Comparison of ENCODE assay signal across 2 cellular contexts in genomic region chr4:155774033-155774432, GRCh38.
TF ChIP-seq lines count a peak whose summit lies in the region.

No MANE protein-coding gene starts in this region.

TF ChIP-seq in IMR-90, 13 proteins besides CTCF, POLR2A, EP300 and RAD21:
- TF ChIP-seq NFE2L2 (IDR thresholded peaks at IDR 0.05; ENCODE audit: low read depth, low read length) (no peak), FOS (IDR thresholded peaks at IDR 0.05; ENCODE audit: low read depth, low read length) (no peak), RFX5 (IDR thresholded peaks at IDR 0.05; ENCODE audit: low read depth, low read length) (no peak), USF2 (IDR thresholded peaks at IDR 0.05; ENCODE audit: low read depth, low read length) (no peak), MAFK (IDR thresholded peaks at IDR 0.05; ENCODE audit: low read depth, low read length) (no peak), BHLHE40 (IDR thresholded peaks at IDR 0.05; ENCODE audit: low read depth, low read length) (no peak), MAZ (IDR thresholded peaks at IDR 0.05; ENCODE audit: borderline replicate concordance, low read depth, low read length) (no peak), CEBPB (IDR thresholded peaks at IDR 0.05; ENCODE audit: low read depth, low read length) (no peak), MXI1 (IDR thresholded peaks at IDR 0.05; ENCODE audit: borderline replicate concordance, low read depth, low read length) (no peak), ELK1 (IDR thresholded peaks at IDR 0.05; ENCODE audit: borderline replicate concordance, low read depth, low read length) (no peak)
TF ChIP-seq in IMR-90: peak in this region for 0.

TF ChIP-seq in H1, 55 proteins besides CTCF, POLR2A, EP300 and RAD21:
- no peak for TF ChIP-seq TEAD4 (IDR thresholded peaks at IDR 0.05; ENCODE audit: low read depth, low read length)
- no peak for TF ChIP-seq BRCA1 (IDR thresholded peaks at IDR 0.05; ENCODE audit: low read depth, low read length)
